18 cellular contexts compared by ENCODE assay signal in the genomic region with DNA sequence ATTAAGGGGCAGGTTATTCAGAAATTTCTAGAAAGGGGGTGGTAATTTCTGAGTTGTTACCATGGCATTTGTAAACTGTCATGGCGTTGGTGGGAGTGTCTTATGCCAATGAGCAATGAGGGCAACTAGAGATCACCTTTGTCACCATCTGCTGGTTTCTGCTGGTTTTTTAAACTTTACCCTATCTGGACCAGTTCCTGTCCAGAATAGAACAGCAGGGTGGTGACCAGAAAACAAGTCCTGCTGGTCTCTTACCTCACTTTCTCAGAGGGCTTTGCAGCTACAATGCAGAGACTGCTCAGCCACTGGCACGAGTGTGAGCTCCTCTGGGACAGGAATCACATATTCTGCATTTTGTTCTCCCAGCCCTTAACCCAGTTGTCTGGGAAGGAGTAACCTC.
"Had no signal": no experiment of that assay in that cellular context is flagged by ENCODE, and none has a peak within 500 bp of the region (broad histone marks: within the 10 kb centered on the region; RNA-seq: fewer than 3 reads in every experiment).

No MANE protein-coding gene starts in this region.

- H3K36me3 ChIP-seq: colonic mucosa, neural progenitor cell, uterus had no signal

- H3K36me3 Mint-ChIP-seq: neural progenitor cell had no signal

- H3K27ac ChIP-seq: colonic mucosa, hepatocyte, neural progenitor cell, pancreas, uterus had no signal

- DNase-seq: colonic mucosa; dermis blood vessel endothelial cell; endodermal cell; foreskin melanocyte; head of caudate nucleus; mammary epithelial cell; natural killer cell; occipital lobe; pancreas; right cardiac atrium; stimulated activated CD4-positive, alpha-beta T cell treated with anti-CD3 and anti-CD28 coated beads, Interleukin-2, amount 100 ng/mL, for 48 hours; stimulated activated naive CD4-positive, alpha-beta T cell treated with Interleukin-2 at 50 U/mL for 16 hours; uterus had no signal

- H3K9me3 ChIP-seq: colonic mucosa, pancreas, uterus had no signal

- H3K79me2 ChIP-seq: hepatocyte had no signal

- H3K4me2 ChIP-seq: hepatocyte, neural progenitor cell, smooth muscle cell had no signal

- H3K9ac ChIP-seq: neural progenitor cell had no signal

- H3K4me3 ChIP-seq: colonic mucosa, hepatocyte, neural progenitor cell, pancreas, smooth muscle cell, uterus had no signal

- H3K4me3 Mint-ChIP-seq: endodermal cell, natural killer cell, neural progenitor cell, type B pancreatic cell had no signal

- H3K27ac Mint-ChIP-seq: endodermal cell, natural killer cell, neural progenitor cell, progenitor cell of endocrine pancreas, type B pancreatic cell had no signal

- H3K27me3 ChIP-seq: colonic mucosa, hepatocyte, neural progenitor cell, pancreas, uterus had no signal

- H2AFZ ChIP-seq: hepatocyte, neural progenitor cell had no signal

- H3K9me3 Mint-ChIP-seq: endodermal cell, natural killer cell, neural progenitor cell, type B pancreatic cell had no signal

- ATAC-seq: natural killer cell, pancreas, right cardiac atrium had no signal

- H3K4me1 ChIP-seq: colonic mucosa, neural progenitor cell, pancreas, uterus had no signal

- H3K4me1 Mint-ChIP-seq: endodermal cell, neural progenitor cell had no signal
